In genomic region chr10:93090619-93091018, GRCh38 we compare ENCODE assay signal across 32 cellular contexts. TPM values are rescaled to one million over a fixed set of nuclear protein-coding genes. Genes with fewer than 3 reads are reported as not detected.
"Had no signal": no experiment of that assay in that cellular context is flagged by ENCODE, and none has a peak within 500 bp of the region (broad histone marks: within the 10 kb centered on the region; RNA-seq: fewer than 3 reads in every experiment).

No MANE protein-coding gene starts in this region.

- H3K27ac ChIP-seq: epithelial cell of prostate, foreskin keratinocyte, gastroesophageal sphincter, heart left ventricle, hepatocyte, left lung, neural progenitor cell, prostate gland, sigmoid colon, stomach, thyroid gland, vagina had no signal

- H3K9me3 ChIP-seq: gastroesophageal sphincter, heart left ventricle, left lung, prostate gland, sigmoid colon, stomach, thyroid gland, vagina had no signal

- H3K4me3 ChIP-seq: gastroesophageal sphincter, heart left ventricle, hepatocyte, left lung, neural progenitor cell, prostate gland, sigmoid colon, stomach, thyroid gland, vagina had no signal

- H3K4me1 ChIP-seq: foreskin keratinocyte, gastroesophageal sphincter, heart left ventricle, left lung, neural progenitor cell, prostate gland, sigmoid colon, stomach, thyroid gland, vagina had no signal

- ATAC-seq: esophagus mucosa; foreskin keratinocyte; gastroesophageal sphincter; heart left ventricle; left cardiac atrium; left lung; naive thymus-derived CD4-positive, alpha-beta T cell; right cardiac atrium; stimulated activated effector memory CD8-positive, alpha-beta T cell treated with anti-CD3 and anti-CD28 coated beads, Interleukin-12 subunit alpha, Interleukin-12 subunit beta, amount 100 ng/mL, for 72 hours had no signal

- H3K36me3 ChIP-seq: gastroesophageal sphincter, heart left ventricle, left lung, neural progenitor cell, prostate gland, sigmoid colon, stomach, thyroid gland, vagina had no signal

- DNase-seq: effector CD8-positive, alpha-beta T cell; endodermal cell; foreskin keratinocyte; heart left ventricle; kidney; left cardiac atrium; left lung; mesenchymal stem cell; midbrain; naive thymus-derived CD4-positive, alpha-beta T cell; right cardiac atrium; sigmoid colon; stimulated activated CD4-positive, alpha-beta T cell treated with anti-CD3 and anti-CD28 coated beads, Interleukin-2, amount 100 ng/mL, for 24 hours; stimulated activated CD4-positive, alpha-beta T cell treated with anti-CD3 and anti-CD28 coated beads, Interleukin-4, amount 100 ng/mL, for 24 hours; stimulated activated naive CD4-positive, alpha-beta T cell treated with Interleukin-2 at 50 U/mL for 16 hours; stomach; thyroid gland; trophoblast cell had no signal

- H3K27me3 ChIP-seq: gastroesophageal sphincter, hepatocyte, left lung, neural progenitor cell, sigmoid colon, thyroid gland, vagina had no signal

RNA-seq across cellular contexts. Expression of gene CYP26A1, which starts 16.9 kb away (rescaled TPM):
- total RNA-seq: esophagus mucosa; foreskin keratinocyte; gastroesophageal sphincter; heart left ventricle; mucosa of gallbladder; naive thymus-derived CD4-positive, alpha-beta T cell; osteoblast; prostate gland; right cardiac atrium; sigmoid colon; stomach; subcutaneous adipose tissue; thyroid gland; ureter; vagina had no signal

RNA-seq across cellular contexts. Expression of gene CYP26C1, which starts 30.0 kb away (rescaled TPM):
- total RNA-seq: esophagus mucosa, foreskin keratinocyte, hepatocyte, lower leg skin, skeletal muscle tissue, vagina had no signal
